Comparison of ENCODE assay signal across 25 cellular contexts in genomic region chr10:80268938-80269588, GRCh38. TPM values are rescaled to one million over a fixed set of nuclear protein-coding genes. Genes with fewer than 3 reads are reported as not detected.
"Had no signal": no experiment of that assay in that cellular context is flagged by ENCODE, and none has a peak within 500 bp of the region (broad histone marks: within the 10 kb centered on the region; RNA-seq: fewer than 3 reads in every experiment).

No MANE protein-coding gene starts in this region.

- H3K27me3 ChIP-seq: pancreas, suprapubic skin, tibial nerve, uterus had no signal

- DNase-seq: islet precursor cell; left ventricle myocardium inferior; midbrain; mucosa of descending colon; naive thymus-derived CD8-positive, alpha-beta T cell; nucleus accumbens; pancreas; posterior cingulate gyrus; retina; right cardiac atrium; small intestine; spleen; stimulated activated CD4-positive, alpha-beta T cell treated with anti-CD3 and anti-CD28 coated beads, Interleukin-4, amount 100 ng/mL, for 24 hours; stimulated activated naive CD4-positive, alpha-beta T cell; uterus had no signal

- H3K9me3 ChIP-seq: left ventricle myocardium inferior, mucosa of descending colon, pancreas, prostate gland, suprapubic skin, thoracic aorta, tibial nerve, uterus had no signal

- H3K4me1 ChIP-seq: prostate gland, spleen, suprapubic skin, tibial nerve, uterus had no signal

- H3K36me3 ChIP-seq: left ventricle myocardium inferior, pancreas, prostate gland, spleen, suprapubic skin, thoracic aorta, tibial nerve, uterus had no signal

- ATAC-seq: mucosa of descending colon; naive thymus-derived CD8-positive, alpha-beta T cell; right cardiac atrium; sciatic nerve; stimulated activated effector memory CD8-positive, alpha-beta T cell treated with anti-CD3 and anti-CD28 coated beads, Interleukin-12 subunit alpha, Interleukin-12 subunit beta, amount 100 ng/mL, for 72 hours had no signal

- H3K27ac ChIP-seq: left ventricle myocardium inferior, pancreas, prostate gland, spleen, suprapubic skin, thoracic aorta, tibial nerve, uterus had no signal

- FAIRE-seq: pancreas, small intestine had no signal

- H3K4me3 ChIP-seq: left ventricle myocardium inferior, lung, mucosa of descending colon, pancreas, prostate gland, spleen, suprapubic skin, thoracic aorta, tibial nerve, uterus had no signal

RNA-seq across cellular contexts. Expression of gene MAT1A, which starts 20.4 kb away (rescaled TPM):
- total RNA-seq: left ventricle myocardium inferior; naive thymus-derived CD8-positive, alpha-beta T cell; neural crest cell; osteoblast; sciatic nerve; subcutaneous adipose tissue; thoracic aorta; tibial nerve had no signal
- polyA plus RNA-seq: naive thymus-derived CD8-positive, alpha-beta T cell had no signal
